Comparison of ENCODE assay signal across 19 cellular contexts in the genomic region with DNA sequence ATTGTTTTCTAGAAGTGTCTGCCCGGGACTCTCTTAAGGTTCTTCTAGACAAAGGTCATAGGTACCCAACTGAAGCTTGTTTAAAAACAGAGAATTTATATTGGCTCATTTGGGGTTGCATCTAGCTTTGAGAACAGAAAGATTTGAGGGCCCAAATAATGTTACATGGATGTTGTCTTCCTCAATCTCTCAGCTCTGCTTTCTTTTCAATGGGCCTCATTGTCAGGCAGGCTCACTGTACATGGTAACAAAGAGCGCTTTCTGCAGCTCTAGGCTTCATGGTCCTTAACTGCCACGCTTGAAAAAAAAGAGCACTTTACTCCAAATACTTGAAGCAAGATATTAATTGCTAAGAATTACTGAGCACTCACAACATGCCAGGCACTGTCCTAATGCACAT. TPM values are rescaled to one million over a fixed set of nuclear protein-coding genes. Genes with fewer than 3 reads are reported as not detected.
DNase-seq lines count a peak whose midpoint lies in the region; TF ChIP-seq lines count a peak whose summit lies in the region.
"Had no signal": no experiment of that assay in that cellular context is flagged by ENCODE, and none has a peak within 500 bp of the region (broad histone marks: within the 10 kb centered on the region; RNA-seq: fewer than 3 reads in every experiment).

No MANE protein-coding gene starts in this region.

- TF ChIP-seq POLR2A in lower leg skin (IDR thresholded peaks at IDR 0.05): no peak

- WGBS in lower leg skin, 2 donors: 76 to 90% methylated on average over 3 of the region's 3 CpGs

- in situ Hi-C loops in ACHN (cut with HindIII; ENCODE audit: low pct_ligation_motif_present, low pct_unique_long_range_greater_than_20kb, low sequenced_read_pairs): no loop called here

- TF ChIP-seq CTCF in lower leg skin (IDR thresholded peaks at IDR 0.05): no peak

- peak overlapping the region; percentile 93 for H3K27ac ChIP-seq in angular gyrus (ENCODE audit: low read depth, low read length)
- H3K27ac ChIP-seq: HL-60, KMS-11 had no signal

- peak; percentile 85 for DNase-seq in Ammon's horn (ENCODE audit: low spot score)
- peak; percentile 26 to 86 for DNase-seq in hippocampal formation (lab: John Stamatoyannopoulos, UW)
- DNase-seq in occipital lobe (lab: John Stamatoyannopoulos, UW): peak; percentile 5
- DNase-seq in lower leg skin (ENCODE audit: low spot score in 2 of 2): no peak
- no peak for DNase-seq in HuH-7 (ENCODE audit: low spot score)
- no peak for DNase-seq in ACHN
- DNase-seq in KG1 (lab: John Stamatoyannopoulos, UW): no peak
- DNase-seq: 8988T, DND-41, GF-D8, GOT3, MG63, NCI-H1105 treated with DMSO at 0.1 percent for 48 hours, NCI-H187 treated with DMSO at 0.1 percent for 48 hours, NCI-H2171, NCI-H774 had no signal

- no peak overlapping the region for H3K4me3 ChIP-seq in lower leg skin (ENCODE audit: low read depth, poor library complexity, severe bottlenecking)
- H3K4me3 ChIP-seq: MG63 had no signal

- intact Hi-C loops in lower leg skin (cut with DNase I; ENCODE audit: low total_unique reads): no loop called here

RNA-seq across cellular contexts. Expression of a gene that starts 22.2 kb away (rescaled TPM):
- 2.8 TPM for total RNA-seq in occipital lobe
- 1 to 10 TPM; 3.5 to 6.9 (median 5.0) TPM for total RNA-seq in lower leg skin

RNA-seq across cellular contexts. Expression of a gene that starts 54.6 kb away (rescaled TPM):
- total RNA-seq in occipital lobe: 7.8 TPM
- total RNA-seq in lower leg skin: 10 to 100 TPM in 1 of 4 donors, 1 to 10 TPM in 3; 6.1 to 10.8 (median 8.8) TPM

RNA-seq across cellular contexts. Expression of a gene that starts 54.9 kb away (rescaled TPM):
- total RNA-seq in occipital lobe: 47.4 TPM
- 10 to 100 TPM; 23.5 to 27.9 (median 24.5) TPM for total RNA-seq in lower leg skin

Comparison
In these comparisons a context has a peak if more than half of its experiments do, and no peak if none do; other contexts are left out.
1. DNase-seq: peak in Ammon's horn (single experiment), hippocampal formation (2 of 2) and occipital lobe (single experiment); none in lower leg skin (0 of 2), HuH-7 (single experiment), ACHN (single experiment) and KG1 (single experiment).